ENCODE assay signal across 9 cellular contexts in genomic region chr15:52780172-52780980, GRCh38. TPM values are rescaled to one million over a fixed set of nuclear protein-coding genes. Genes with fewer than 3 reads are reported as not detected.
A peak's percentile ranks its signal among the peaks of the same experiment; 100 is the strongest.
DNase-seq lines count a peak whose midpoint lies in the region; ATAC-seq and TF ChIP-seq lines count a peak whose summit lies in the region.
"Had no signal": no experiment of that assay in that cellular context is flagged by ENCODE, and none has a peak within 500 bp of the region (broad histone marks: within the 10 kb centered on the region; RNA-seq: fewer than 3 reads in every experiment).

No MANE protein-coding gene starts in this region.

- peak overlapping the region; percentile 54; the same call in 1 of the 2 replicates for H2AFZ ChIP-seq in OCI-LY7 (ENCODE audit: low read length)
- no peak overlapping the region for H2AFZ ChIP-seq in neural cell (ENCODE audit: low read depth, low read length)

- no peaks in the 10 kb centered on the region for H3K36me3 Mint-ChIP-seq in CD4-positive, alpha-beta memory T cell

- peak; percentile 61 to 73 (median 65) for DNase-seq in CD4-positive, alpha-beta memory T cell
- DNase-seq in OCI-LY7 (ENCODE audit: low spot score) (peak; percentile 71), activated T-cell treated with anti-CD3 and anti-CD28 coated beads for 4 hours (peak; percentile 51), erythroblast (lab: John Stamatoyannopoulos, UW) (peak; percentile 40 to 64), superior temporal gyrus (ENCODE audit: extremely low spot score) (peak; percentile 92)

- intact Hi-C loops in CD4-positive, alpha-beta memory T cell (cut with micrococcal nuclease), result loop anchor here (5.0 kb wide), 1 partner anchor 417 kb away; no protein-coding TSS in a partner anchor
- intact Hi-C loops in OCI-LY7 (cut with micrococcal nuclease; ENCODE audit: unreplicated experiment), result loop anchor here (2.0 to 5.0 kb wide), 2 partner anchors 416 to 937 kb away; no protein-coding TSS in a partner anchor

- no peak overlapping the region for H3K9ac ChIP-seq in neural cell (ENCODE audit: low read length)

- peaks cover 17% of the 10 kb centered on the region for H3K4me1 ChIP-seq in CD4-positive, alpha-beta memory T cell (ENCODE audit: insufficient read depth, low read length)
- peaks cover 11% of the 10 kb centered on the region for H3K4me1 ChIP-seq in OCI-LY7 (ENCODE audit: insufficient read depth, low read length, poor library complexity, severe bottlenecking)

- H3K4me1 Mint-ChIP-seq in CD4-positive, alpha-beta memory T cell, result peaks cover 7 to 28% (median 17%) of the 10 kb centered on the region in 4 donors

- TF ChIP-seq CTCF in OCI-LY7 (conservative IDR thresholded peaks at IDR 0.05; ENCODE audit: low read length), result peak; percentile 100
- peak; percentile 96 for TF ChIP-seq CTCF in neural cell (IDR thresholded peaks at IDR 0.05; ENCODE audit: poor library complexity, severe bottlenecking)

- H3K9me2 ChIP-seq in OCI-LY7 (ENCODE audit: insufficient read depth, low read length) (no peaks in the 10 kb centered on the region), neural cell (ENCODE audit: insufficient read depth, low read length) (no peaks in the 10 kb centered on the region)

- no peak for TF ChIP-seq EP300 in neural cell (conservative IDR thresholded peaks at IDR 0.05; ENCODE audit: poor library complexity, severe bottlenecking)

- no TSS peak for BruUV-seq in OCI-LY7 (replicated peaks; lab: Mats Ljungman, UMichigan)

- no peak for TF ChIP-seq POLR2A in erythroblast (IDR thresholded peaks at IDR 0.05; ENCODE audit: low read length)

- CTCF ChIA-PET in CD4-positive, alpha-beta memory T cell (lab: Charles Lee; ENCODE audit: partially characterized antibody), result interaction anchor here (0.8 to 1.8 kb wide), 7 partner anchors 10 to 25 kb away, joined by 3 to 6 read pairs (median 3); partner anchors contain the start of gene ONECUT1
- CTCF ChIA-PET in OCI-LY7 (lab: Charles Lee; ENCODE audit: unreplicated experiment), result no interaction called here

- H4K20me1 ChIP-seq in OCI-LY7 (ENCODE audit: insufficient read depth, low read length) (no peaks in the 10 kb centered on the region), neural cell (ENCODE audit: insufficient read depth) (no peaks in the 10 kb centered on the region)

- peak overlapping the region in 1 of 7 donors; percentile 46 for H3K27ac Mint-ChIP-seq in CD4-positive, alpha-beta memory T cell

- H3K27ac ChIP-seq in CD4-positive, alpha-beta memory T cell (ENCODE audit: low read depth, low read length), result no peak overlapping the region
- H3K27ac ChIP-seq in OCI-LY7 (ENCODE audit: low read depth, low read length, poor library complexity, severe bottlenecking), result no peak overlapping the region
- H3K27ac ChIP-seq in neural cell (ENCODE audit: low read length), result no peak overlapping the region

- peaks cover 47% of the 10 kb centered on the region for H3K27me3 ChIP-seq in CD4-positive, alpha-beta memory T cell (ENCODE audit: insufficient read depth, low read length)
- peaks cover 43% of the 10 kb centered on the region for H3K27me3 ChIP-seq in neural cell (ENCODE audit: insufficient read depth, low read depth, low read length)

- H3K36me3 ChIP-seq in CD4-positive, alpha-beta memory T cell (ENCODE audit: insufficient read depth, low read length), result no peaks in the 10 kb centered on the region
- no peaks in the 10 kb centered on the region for H3K36me3 ChIP-seq in OCI-LY7 (ENCODE audit: insufficient read depth, low read length)
- no peaks in the 10 kb centered on the region for H3K36me3 ChIP-seq in neural cell (ENCODE audit: insufficient read depth, low read length)

- peak overlapping the region in 7 of 8 donors; percentile 1 to 80 (median 40) for H3K4me3 Mint-ChIP-seq in CD4-positive, alpha-beta memory T cell

- POLR2A ChIA-PET in CD4-positive, alpha-beta memory T cell (lab: Charles Lee; ENCODE audit: partially characterized antibody), result no interaction called here
- POLR2A ChIA-PET in OCI-LY7 (lab: Charles Lee), result interaction anchor here (0.6 to 1.1 kb wide), 5 partner anchors 129 to 1337 kb away, joined by 3 to 6 read pairs (median 3); no protein-coding TSS in a partner anchor

- TF ChIP-seq RAD21 in neural cell (conservative IDR thresholded peaks at IDR 0.05), result peak; percentile 96

- H3K4me3 ChIP-seq in CD4-positive, alpha-beta memory T cell (ENCODE audit: low read length in 2 of 2), result no peak overlapping the region
- H3K4me3 ChIP-seq in OCI-LY7 (ENCODE audit: low read depth, low read length, poor library complexity, severe bottlenecking) (peak overlapping the region; percentile 41), neural cell (ENCODE audit: low read length) (no peak overlapping the region)

- H3K79me2 ChIP-seq in OCI-LY7 (ENCODE audit: insufficient read depth, low read depth, low read length) (no peaks in the 10 kb centered on the region), neural cell (replicated peaks; ENCODE audit: insufficient read depth, low read length) (no peaks in the 10 kb centered on the region)

- H3K9me3 Mint-ChIP-seq in CD4-positive, alpha-beta memory T cell, result peaks cover 0 to 8% (median 0%) of the 10 kb centered on the region in 8 donors

- H3K4me2 ChIP-seq in OCI-LY7 (ENCODE audit: low read length) (peak overlapping the region; percentile 56), neural cell (ENCODE audit: low read length) (no peak overlapping the region)

- ATAC-seq in GM19372 (IDR thresholded peaks at IDR 0.05; ENCODE audit: low read depth, unreplicated experiment), result peak; percentile 62
- peak; percentile 61 for ATAC-seq in HG03460 (IDR thresholded peaks at IDR 0.05; ENCODE audit: unreplicated experiment)

- H3K9me3 ChIP-seq in CD4-positive, alpha-beta memory T cell (ENCODE audit: control insufficient read depth in 1 of 2, low read length in 2 of 2), result no peaks in the 10 kb centered on the region
- no peaks in the 10 kb centered on the region for H3K9me3 ChIP-seq in OCI-LY7 (ENCODE audit: low read length)
- H3K9me3 ChIP-seq in neural cell (ENCODE audit: low read length), result peaks cover 6% of the 10 kb centered on the region

- H3K27me3 Mint-ChIP-seq in CD4-positive, alpha-beta memory T cell, result peaks cover 63 to 78% of the 10 kb centered on the region in 2 donors

- no peaks in the 10 kb centered on the region for H3F3A ChIP-seq in neural cell (ENCODE audit: insufficient read depth, low read length, poor library complexity, severe bottlenecking)

TF ChIP-seq in neural cell, 6 proteins besides CTCF, POLR2A, EP300 and RAD21:
- TF ChIP-seq SMC3 (conservative IDR thresholded peaks at IDR 0.05; ENCODE audit: poor library complexity), result peak; percentile 97
- TF ChIP-seq TAF1 (IDR thresholded peaks at IDR 0.05; ENCODE audit: low read depth), result no peak
TF ChIP-seq in neural cell: peak in this region for 1.

RNA-seq across cellular contexts. Expression of gene ONECUT1, which starts 9.8 kb away (rescaled TPM):
- total RNA-seq in CD4-positive, alpha-beta memory T cell, result not detected
- not detected for polyA plus RNA-seq in CD4-positive, alpha-beta memory T cell
- total RNA-seq in OCI-LY7 (2014; rRNA removed; shearing (Covaris generic)), result 0.25 and 0.28 TPM in 2 replicates
- total RNA-seq in OCI-LY7 (2022), result 0.15 and 0.52 TPM in 2 replicates
- polyA plus RNA-seq in neural cell, result 1.2 and 3.4 TPM in 2 replicates
- 6.8 and 25.6 TPM in 2 replicates for polyA minus RNA-seq in neural cell
- total RNA-seq: aorta had no signal
- polyA plus RNA-seq: aorta had no signal
